In genomic region chr3:46685446-46685845, GRCh38 we compare ENCODE assay signal across 38 cellular contexts. TPM values are rescaled to one million over a fixed set of nuclear protein-coding genes. Genes with fewer than 3 reads are reported as not detected.
"Had no signal": no experiment of that assay in that cellular context is flagged by ENCODE, and none has a peak within 500 bp of the region (broad histone marks: within the 10 kb centered on the region; RNA-seq: fewer than 3 reads in every experiment).

No MANE protein-coding gene starts in this region.

- H3K9me3 ChIP-seq: ascending aorta, colonic mucosa, pancreas, psoas muscle, stomach, thyroid gland, upper lobe of left lung, vagina had no signal

- H3K27ac Mint-ChIP-seq: activated CD4-positive, alpha-beta memory T cell treated with anti-CD3 and anti-CD28 coated beads for 36 hours; activated CD4-positive, alpha-beta T cell treated with anti-CD3 and anti-CD28 coated beads, Interleukin-2, amount 10 ng/mL, durations not matched to agents 24 days and 14 days; activated naive CD8-positive, alpha-beta T cell; brain; nephron; stimulated activated memory B cell treated with anti-CD40 and anti-IgM and Interleukin-4, amounts not matched to agents 10 μg/mL and 1 μg/mL and 100 μg/mL, for 72 hours; T-helper 2 cell treated with Interferon-gamma antibody and Interleukin-4, amounts not matched to agents 5 μg/mL and 100 μg/mL, for 36 hours had no signal

- H3K9me3 Mint-ChIP-seq: activated CD4-positive, alpha-beta memory T cell treated with anti-CD3 and anti-CD28 coated beads for 36 hours; activated CD4-positive, alpha-beta T cell treated with anti-CD3 and anti-CD28 coated beads, Interleukin-2, amount 10 ng/mL, durations not matched to agents 24 days and 14 days; brain; nephron; stimulated activated memory B cell treated with anti-CD40 and anti-IgM and Interleukin-4, amounts not matched to agents 10 μg/mL and 1 μg/mL and 100 μg/mL, for 72 hours; T-helper 2 cell treated with Interferon-gamma antibody and Interleukin-4, amounts not matched to agents 5 μg/mL and 100 μg/mL, for 36 hours had no signal

- H3K36me3 Mint-ChIP-seq: activated CD4-positive, alpha-beta memory T cell treated with anti-CD3 and anti-CD28 coated beads for 36 hours; brain; stimulated activated memory B cell treated with anti-CD40 and anti-IgM and Interleukin-4, amounts not matched to agents 10 μg/mL and 1 μg/mL and 100 μg/mL, for 72 hours had no signal

- FAIRE-seq: keratinocyte, pancreas had no signal

- H3K4me1 Mint-ChIP-seq: brain; nephron; stimulated activated memory B cell treated with anti-CD40 and anti-IgM and Interleukin-4, amounts not matched to agents 10 μg/mL and 1 μg/mL and 100 μg/mL, for 72 hours had no signal

- H3K27me3 Mint-ChIP-seq: activated CD4-positive, alpha-beta memory T cell treated with anti-CD3 and anti-CD28 coated beads for 36 hours; activated CD4-positive, alpha-beta T cell treated with anti-CD3 and anti-CD28 coated beads, Interleukin-2, amount 10 ng/mL, durations not matched to agents 24 days and 14 days; activated naive CD8-positive, alpha-beta T cell had no signal

- H3K27ac ChIP-seq: ascending aorta, cardiac muscle cell, colonic mucosa, dorsolateral prefrontal cortex, pancreas, psoas muscle, stomach, thyroid gland, upper lobe of left lung, vagina, VCaP had no signal

- DNase-seq: activated CD4-positive, alpha-beta memory T cell treated with anti-CD3 and anti-CD28 coated beads for 36 hours; activated CD4-positive, alpha-beta T cell treated with anti-CD3 and anti-CD28 coated beads, Interleukin-2, amount 10 ng/mL, durations not matched to agents 24 days and 14 days; activated CD4-positive, CD25-positive, alpha-beta regulatory T cell treated with anti-CD3 and anti-CD28 coated beads, Interleukin-2, amount 50 U/mL, for 72 hours; activated CD8-positive, alpha-beta memory T cell treated with anti-CD3 and anti-CD28 coated beads, Interleukin-2, amount 50 U/mL, for 4 hours; activated T-cell treated with anti-CD3 and anti-CD28 coated beads, Interleukin-2, amount 50 U/mL, for 1 hour; cerebellar nuclear complex; colonic mucosa; dorsolateral prefrontal cortex; effector memory CD4-positive, alpha-beta T cell; foreskin fibroblast; head of caudate nucleus; hippocampal formation; left cardiac atrium; left ventricle myocardium superior; nucleus accumbens; pancreas; psoas muscle; stimulated activated CD4-positive, alpha-beta T cell treated with anti-CD3 and anti-CD28 coated beads, Interleukin-1b, Interleukin-23, amount 100 ng/mL, for 48 hours; stimulated activated CD4-positive, alpha-beta T cell treated with anti-CD3 and anti-CD28 coated beads, Interleukin-4, amount 100 ng/mL, for 4 hours; stimulated activated CD8-positive, alpha-beta memory T cell treated with anti-CD3 and anti-CD28 coated beads, Interleukin-4, amount 100 ng/mL, for 48 hours; stomach; T-helper 1 cell; thyroid gland; upper lobe of left lung had no signal

- H3K4me2 ChIP-seq: smooth muscle cell had no signal

- H3K36me3 ChIP-seq: cardiac muscle cell, colonic mucosa had no signal

- H3K4me3 ChIP-seq: ascending aorta, cardiac muscle cell, colonic mucosa, dorsolateral prefrontal cortex, pancreas, psoas muscle, smooth muscle cell, stomach, thyroid gland, upper lobe of left lung, vagina had no signal

- ATAC-seq: left cardiac atrium; left ventricle myocardium superior; pancreas; psoas muscle; stimulated activated memory B cell treated with anti-CD40 and anti-IgM and Interleukin-4, amounts not matched to agents 10 μg/mL and 1 μg/mL and 100 μg/mL, for 72 hours had no signal

- H3K4me3 Mint-ChIP-seq: activated CD4-positive, alpha-beta memory T cell treated with anti-CD3 and anti-CD28 coated beads for 36 hours; activated CD4-positive, alpha-beta T cell treated with anti-CD3 and anti-CD28 coated beads, Interleukin-2, amount 10 ng/mL, durations not matched to agents 24 days and 14 days; activated naive CD8-positive, alpha-beta T cell; brain; nephron; stimulated activated memory B cell treated with anti-CD40 and anti-IgM and Interleukin-4, amounts not matched to agents 10 μg/mL and 1 μg/mL and 100 μg/mL, for 72 hours; T-helper 2 cell treated with Interferon-gamma antibody and Interleukin-4, amounts not matched to agents 5 μg/mL and 100 μg/mL, for 36 hours had no signal

- H3K4me1 ChIP-seq: ascending aorta, colonic mucosa, pancreas had no signal

- H3K27me3 ChIP-seq: ascending aorta, cardiac muscle cell, colonic mucosa, dorsolateral prefrontal cortex, pancreas, thyroid gland, upper lobe of left lung, vagina had no signal

RNA-seq across cellular contexts. Expression of gene TMIE, which starts 15.7 kb away (rescaled TPM):
- total RNA-seq: activated CD4-positive, alpha-beta T cell treated with anti-CD3 and anti-CD28 coated beads, Interleukin-2, amount 10 ng/mL, durations not matched to agents 24 days and 14 days had no signal

RNA-seq across cellular contexts. Expression of gene PRSS50, which starts 32.2 kb away (rescaled TPM):
- total RNA-seq: activated CD4-positive, alpha-beta memory T cell treated with anti-CD3 and anti-CD28 coated beads for 36 hours; activated CD4-positive, alpha-beta T cell treated with anti-CD3 and anti-CD28 coated beads, Interleukin-2, amount 10 ng/mL, durations not matched to agents 24 days and 14 days; activated CD8-positive, alpha-beta memory T cell treated with anti-CD3 and anti-CD28 coated beads for 36 hours; ascending aorta; colonic mucosa; left cardiac atrium; lung microvascular endothelial cell; mesenteric fat pad; vagina had no signal
- polyA plus RNA-seq: keratinocyte had no signal
